Comparison of ENCODE assay signal across 20 cellular contexts in genomic region chr7:153476166-153476565, GRCh38.
DNase-seq lines count a peak whose midpoint lies in the region; ATAC-seq and TF ChIP-seq lines count a peak whose summit lies in the region.
"Had no signal": no experiment of that assay in that cellular context is flagged by ENCODE, and none has a peak within 500 bp of the region (broad histone marks: within the 10 kb centered on the region; RNA-seq: fewer than 3 reads in every experiment).

No MANE protein-coding gene starts in this region.

- POLR2A ChIA-PET in MCF 10A (lab: Yijun Ruan, JAX) (no interaction called here), WTC11 (lab: Charles Lee) (no interaction called here)

- in situ Hi-C loops in mammary epithelial cell (cut with MboI; ENCODE audit: low sequenced_read_pairs in 2 of 2) (no loop called here), G401 (cut with HindIII; ENCODE audit: low sequenced_read_pairs) (no loop called here)

- no peak for TF ChIP-seq CTCF in mammary epithelial cell (conservative IDR thresholded peaks at IDR 0.05 in 1 of 2, IDR thresholded peaks at IDR 0.05 in 1 of 2; ENCODE audit: extremely low read depth in 1 of 2, insufficient read depth in 1 of 2, low read depth in 1 of 2, low read length in 2 of 2)
- TF ChIP-seq CTCF in MCF 10A (IDR thresholded peaks at IDR 0.05; ENCODE audit: unreplicated experiment) = no peak
- no peak for TF ChIP-seq CTCF in foreskin keratinocyte (conservative IDR thresholded peaks at IDR 0.05)
- no peak for TF ChIP-seq CTCF in WTC11 (IDR thresholded peaks at IDR 0.05)

- H3K36me3 Mint-ChIP-seq in MCF 10A (ENCODE audit: insufficient read depth, unreplicated experiment) = no peaks in the 10 kb centered on the region
- peaks cover 67% of the 10 kb centered on the region for H3K36me3 Mint-ChIP-seq in WTC11
- H3K36me3 Mint-ChIP-seq: CD8-positive, alpha-beta T cell had no signal

- no peaks in the 10 kb centered on the region for H4K20me1 ChIP-seq in mammary epithelial cell (ENCODE audit: insufficient read depth, low read length)
- H4K20me1 ChIP-seq: BLaER1 treated with 17β-estradiol and CSF1 and Interleukin-3, amounts not matched to agents 10 nM and 100 nM had no signal

- H3K27me3 ChIP-seq in mammary epithelial cell (ENCODE audit: insufficient read depth, low read length) (no peaks in the 10 kb centered on the region), foreskin keratinocyte (no peaks in the 10 kb centered on the region)
- H3K27me3 ChIP-seq: BLaER1 treated with 17β-estradiol and CSF1 and Interleukin-3, amounts not matched to agents 10 nM and 100 nM had no signal

- no peaks in the 10 kb centered on the region for H3K4me1 ChIP-seq in mammary epithelial cell (ENCODE audit: insufficient read depth, low read length)
- no peaks in the 10 kb centered on the region for H3K4me1 ChIP-seq in foreskin keratinocyte
- H3K4me1 ChIP-seq: A549; BLaER1 treated with 17β-estradiol and CSF1 and Interleukin-3, amounts not matched to agents 10 nM and 100 nM; Caco-2 had no signal

- no peaks in the 10 kb centered on the region for H3K36me3 ChIP-seq in mammary epithelial cell (ENCODE audit: insufficient read depth, low read length)
- H3K36me3 ChIP-seq: BLaER1 treated with 17β-estradiol and CSF1 and Interleukin-3, amounts not matched to agents 10 nM and 100 nM had no signal

- 14% methylated on average over 2 of the region's 2 CpGs for WGBS in mammary epithelial cell (ENCODE audit: low coverage, missing lambda C conversion rate)

- H3K79me2 ChIP-seq in mammary epithelial cell (ENCODE audit: insufficient read depth, low read length) = no peaks in the 10 kb centered on the region

- DNase-seq in mammary epithelial cell (peak; percentile 1), MCF 10A (ENCODE audit: unreplicated experiment) (no peak), G401 (ENCODE audit: low spot score) (peak; percentile 67), cerebellar cortex (ENCODE audit: low spot score) (peak; percentile 52), foreskin keratinocyte (peak in 1 of 2 donors; percentile 6), WTC11 (ENCODE audit: low spot score) (no peak), RPMI8226 (no peak)
- DNase-seq: AML-193; Caco-2; Calu3; CD4-positive, alpha-beta T cell; CD8-positive, alpha-beta T cell; DMS79 treated with DMSO at 0.1 percent for 48 hours; GDM1 had no signal

- peak; percentile 89 for ATAC-seq in foreskin keratinocyte
- ATAC-seq in WTC11 = no peak
- ATAC-seq: A549; CD8-positive, alpha-beta T cell; GM12878 had no signal

- intact Hi-C loops in mammary epithelial cell (cut with micrococcal nuclease) = no loop called here
- intact Hi-C loops in MCF 10A (cut with micrococcal nuclease) = no loop called here

- no peak overlapping the region for H3K4me3 ChIP-seq in mammary epithelial cell (replicated peaks in 1 of 3; ENCODE audit: insufficient read depth in 1 of 3, low read depth in 2 of 3, low read length in 3 of 3)
- H3K4me3 ChIP-seq: A549; BLaER1 treated with 17β-estradiol and CSF1 and Interleukin-3, amounts not matched to agents 10 nM and 100 nM; GM12878 had no signal

- H3K4me1 Mint-ChIP-seq in MCF 10A (ENCODE audit: insufficient read depth, unreplicated experiment) (peaks cover 9% of the 10 kb centered on the region), WTC11 (no peaks in the 10 kb centered on the region)
- H3K4me1 Mint-ChIP-seq: B cell had no signal

- no peak overlapping the region for H2AFZ ChIP-seq in mammary epithelial cell (ENCODE audit: low read depth, low read length)

- H3K27me3 Mint-ChIP-seq in MCF 10A (ENCODE audit: insufficient read depth, unreplicated experiment) (no peaks in the 10 kb centered on the region), WTC11 (ENCODE audit: low read depth) (peaks cover 4% of the 10 kb centered on the region; the same call in 1 of the 2 replicates)
- H3K27me3 Mint-ChIP-seq: B cell; CD4-positive, alpha-beta T cell had no signal

- H3K4me3 Mint-ChIP-seq in MCF 10A (ENCODE audit: unreplicated experiment) (no peak overlapping the region), WTC11 (no peak overlapping the region)
- H3K4me3 Mint-ChIP-seq: B cell; CD4-positive, alpha-beta T cell; CD8-positive, alpha-beta T cell had no signal

- H3K27ac Mint-ChIP-seq in MCF 10A (ENCODE audit: low read depth, unreplicated experiment) (no peak overlapping the region), WTC11 (no peak overlapping the region)
- H3K27ac Mint-ChIP-seq: B cell; CD4-positive, alpha-beta T cell; CD8-positive, alpha-beta T cell had no signal

- no peak overlapping the region for H3K4me2 ChIP-seq in mammary epithelial cell (ENCODE audit: insufficient read depth, low read depth, low read length)
- H3K4me2 ChIP-seq: A549; BLaER1 treated with 17β-estradiol and CSF1 and Interleukin-3, amounts not matched to agents 10 nM and 100 nM had no signal

- dilution Hi-C loops in mammary epithelial cell (cut with HindIII; ENCODE audit: low sequenced_read_pairs) = no loop called here

- H3K27ac ChIP-seq in mammary epithelial cell (ENCODE audit: insufficient read depth, low read depth, low read length) = no peak overlapping the region
- no peak overlapping the region for H3K27ac ChIP-seq in foreskin keratinocyte
- H3K27ac ChIP-seq: 22Rv1; A549; BLaER1 treated with 17β-estradiol and CSF1 and Interleukin-3, amounts not matched to agents 10 nM and 100 nM; C4-2B had no signal

- CTCF ChIA-PET in mammary epithelial cell (lab: Charles Lee; ENCODE audit: low non-redundant PET) (no interaction called here), MCF 10A (lab: Yijun Ruan, JAX) (no interaction called here), WTC11 (lab: Charles Lee) (no interaction called here)

- peaks cover 8% of the 10 kb centered on the region for H3K9me3 ChIP-seq in mammary epithelial cell (replicated peaks; ENCODE audit: insufficient read depth, low read length)

- H3K9ac ChIP-seq in mammary epithelial cell (ENCODE audit: insufficient read depth, low read length) = no peak overlapping the region
- H3K9ac ChIP-seq: BLaER1 treated with 17β-estradiol and CSF1 and Interleukin-3, amounts not matched to agents 10 nM and 100 nM had no signal

- H3K9me3 Mint-ChIP-seq in MCF 10A (ENCODE audit: unreplicated experiment) (peaks cover 19% of the 10 kb centered on the region), WTC11 (peaks cover 86% of the 10 kb centered on the region)

- no TSS peak for BruUV-seq in mammary epithelial cell (replicated peaks; lab: Mats Ljungman, UMichigan)
- no TSS peak for BruUV-seq in MCF 10A (replicated peaks; lab: Mats Ljungman, UMichigan)

TF ChIP-seq in WTC11, 78 proteins besides CTCF, POLR2A, EP300 and RAD21:
- TF ChIP-seq TEAD1 (CRISPR knock-in tag; IDR thresholded peaks at IDR 0.05) (no peak), MYBL2 (CRISPR knock-in tag; IDR thresholded peaks at IDR 0.05) (no peak), ZBTB21 (CRISPR knock-in tag; IDR thresholded peaks at IDR 0.05; ENCODE audit: borderline replicate concordance) (no peak), ZBTB43 (CRISPR knock-in tag; IDR thresholded peaks at IDR 0.05) (no peak), ZNF425 (CRISPR knock-in tag; conservative IDR thresholded peaks at IDR 0.05) (no peak), USF2 (CRISPR knock-in tag; IDR thresholded peaks at IDR 0.05) (no peak), HMGXB4 (CRISPR knock-in tag; IDR thresholded peaks at IDR 0.05) (no peak), ZNF263 (CRISPR knock-in tag; IDR thresholded peaks at IDR 0.05; ENCODE audit: low read depth) (no peak), NR1H2 (CRISPR knock-in tag; IDR thresholded peaks at IDR 0.05) (no peak)

Comparison
In these comparisons a context has a peak if more than half of its experiments do, and no peak if none do; other contexts are left out.
1. DNase-seq: peak in mammary epithelial cell (single experiment), G401 (single experiment) and cerebellar cortex (single experiment); none in MCF 10A (single experiment), WTC11 (single experiment) and RPMI8226 (single experiment).